8 cellular contexts compared by ENCODE assay signal in the genomic region with DNA sequence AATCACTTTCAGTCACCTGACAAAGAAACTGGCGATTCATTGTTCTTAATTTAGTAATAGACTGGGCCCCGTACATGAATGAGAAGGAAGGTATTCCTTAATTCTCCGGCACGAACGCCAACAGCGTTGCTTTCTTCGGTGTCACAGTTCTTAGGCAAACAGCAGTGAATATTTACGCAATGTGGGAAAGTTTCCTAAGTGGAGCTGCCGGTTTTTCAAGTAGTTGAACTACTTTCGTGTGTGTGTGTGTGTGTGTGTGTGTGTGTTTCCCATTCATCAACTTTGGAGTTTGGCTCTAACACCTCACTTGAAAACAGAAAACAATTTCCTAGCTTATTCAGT. TPM values are rescaled to one million over a fixed set of nuclear protein-coding genes. Genes with fewer than 3 reads are reported as not detected.
DNase-seq lines count a peak whose midpoint lies in the region; ATAC-seq and TF ChIP-seq lines count a peak whose summit lies in the region.

No MANE protein-coding gene starts in this region.

- ATAC-seq in Panc1 (peak; percentile 50), GM21423 (IDR thresholded peaks at IDR 0.05; ENCODE audit: unreplicated experiment) (no peak)
- no peak for ATAC-seq in effector memory CD8-positive, alpha-beta T cell (replicated peaks)

- POLR2A ChIA-PET in activated CD4-positive, alpha-beta T cell treated with anti-CD3 and anti-CD28 coated beads, Interleukin-2, amount 10 ng/mL, durations not matched to agents 7 days and 5 days (lab: Charles Lee) = no interaction called here
- POLR2A ChIA-PET in Panc1 (lab: Charles Lee) = interaction anchor here (0.6 kb wide), 4 partner anchors 20 to 1224 kb away, joined by 4 to 10 read pairs (median 5); no protein-coding TSS in a partner anchor

- no peaks in the 10 kb centered on the region for H3K9me3 ChIP-seq in Panc1 (ENCODE audit: control insufficient read depth, insufficient read depth, low read depth, low read length)

- peaks cover 19% of the 10 kb centered on the region for H3K4me1 Mint-ChIP-seq in activated CD4-positive, alpha-beta T cell treated with anti-CD3 and anti-CD28 coated beads, Interleukin-2, amount 10 ng/mL, durations not matched to agents 7 days and 5 days
- peaks cover 0 to 5% of the 10 kb centered on the region in 2 donors for H3K4me1 Mint-ChIP-seq in effector memory CD8-positive, alpha-beta T cell (ENCODE audit: low read depth in 2 of 2)

- H3K27me3 Mint-ChIP-seq in activated CD4-positive, alpha-beta T cell treated with anti-CD3 and anti-CD28 coated beads, Interleukin-2, amount 10 ng/mL, durations not matched to agents 7 days and 5 days = peaks cover 5% of the 10 kb centered on the region
- H3K27me3 Mint-ChIP-seq in effector memory CD8-positive, alpha-beta T cell = no peaks in the 10 kb centered on the region

- no peak for TF ChIP-seq CTCF in Panc1 (IDR thresholded peaks at IDR 0.05)

- H3K4me1 ChIP-seq in Panc1 (ENCODE audit: control insufficient read depth, insufficient read depth, low read length) = no peaks in the 10 kb centered on the region

- no TSS peak for BruUV-seq in Panc1 (replicated peaks; lab: Mats Ljungman, UMichigan)

- CTCF ChIA-PET in activated CD4-positive, alpha-beta T cell treated with anti-CD3 and anti-CD28 coated beads, Interleukin-2, amount 10 ng/mL, durations not matched to agents 7 days and 5 days (lab: Charles Lee) = no interaction called here
- CTCF ChIA-PET in Panc1 (lab: Charles Lee) = no interaction called here

- H3K36me3 Mint-ChIP-seq in activated CD4-positive, alpha-beta T cell treated with anti-CD3 and anti-CD28 coated beads, Interleukin-2, amount 10 ng/mL, durations not matched to agents 7 days and 5 days (ENCODE audit: low read depth) = no peaks in the 10 kb centered on the region
- H3K36me3 Mint-ChIP-seq in effector memory CD8-positive, alpha-beta T cell (ENCODE audit: insufficient read depth) = peaks cover 7% of the 10 kb centered on the region

- H3K27me3 ChIP-seq in Panc1 (ENCODE audit: control insufficient read depth, insufficient read depth, low read length) = no peaks in the 10 kb centered on the region; the same call in 1 of the 2 replicates

- H3K4me3 Mint-ChIP-seq in activated CD4-positive, alpha-beta T cell treated with anti-CD3 and anti-CD28 coated beads, Interleukin-2, amount 10 ng/mL, durations not matched to agents 7 days and 5 days = peak overlapping the region; percentile 91
- peak overlapping the region; percentile 98 to 99 for H3K4me3 Mint-ChIP-seq in effector memory CD8-positive, alpha-beta T cell

- in situ Hi-C loops in Panc1 (cut with HindIII; ENCODE audit: low pct_unique_long_range_greater_than_20kb, low sequenced_read_pairs) = no loop called here

- peak; percentile 6 for DNase-seq in activated CD4-positive, alpha-beta T cell treated with anti-CD3 and anti-CD28 coated beads, Interleukin-2, amount 10 ng/mL, durations not matched to agents 7 days and 5 days
- no peak for DNase-seq in activated CD4-positive, alpha-beta T cell treated with anti-CD3 and anti-CD28 coated beads, Interleukin-2, amount 50 U/mL, for 4 hours
- DNase-seq in Panc1 (ENCODE audit: low read depth, low spot score) = no peak
- DNase-seq in effector memory CD8-positive, alpha-beta T cell = no peak
- peak; percentile 45 for DNase-seq in mucosa of gallbladder (ENCODE audit: low spot score)
- DNase-seq in T1000 (lab: John Stamatoyannopoulos, UW) = no peak
- no peak for DNase-seq in NCI-H1930 (lab: John Stamatoyannopoulos, UW)

- peak overlapping the region; percentile 63 to 69 for H3K4me3 ChIP-seq in Panc1 (ENCODE audit: low read depth in 2 of 2, low read length in 2 of 2)

- H3K36me3 ChIP-seq in Panc1 (ENCODE audit: control insufficient read depth, insufficient read depth, low read length) = no peaks in the 10 kb centered on the region

- no peaks in the 10 kb centered on the region for H3K9me3 Mint-ChIP-seq in activated CD4-positive, alpha-beta T cell treated with anti-CD3 and anti-CD28 coated beads, Interleukin-2, amount 10 ng/mL, durations not matched to agents 7 days and 5 days
- H3K9me3 Mint-ChIP-seq in effector memory CD8-positive, alpha-beta T cell = no peaks in the 10 kb centered on the region

- intact Hi-C loops in Panc1 (cut with micrococcal nuclease; ENCODE audit: unreplicated experiment) = no loop called here

- peak overlapping the region; percentile 95 for H3K27ac ChIP-seq in Panc1 (ENCODE audit: low read length)

- peak overlapping the region; percentile 98 for H3K27ac Mint-ChIP-seq in activated CD4-positive, alpha-beta T cell treated with anti-CD3 and anti-CD28 coated beads, Interleukin-2, amount 10 ng/mL, durations not matched to agents 7 days and 5 days
- peak overlapping the region; percentile 97 to 98 for H3K27ac Mint-ChIP-seq in effector memory CD8-positive, alpha-beta T cell

RNA-seq across cellular contexts. Expression of a gene that starts 0.7 kb away (rescaled TPM):
- 10 to 100 TPM; 13.8 to 14.0 TPM for total RNA-seq in activated CD4-positive, alpha-beta T cell treated with anti-CD3 and anti-CD28 coated beads, Interleukin-2, amount 10 ng/mL, durations not matched to agents 7 days and 5 days
- 20.6 TPM for total RNA-seq in Panc1 (2021; ENCODE audit: unreplicated experiment)
- 7.4 TPM for polyA plus RNA-seq in Panc1 (2012; ENCODE audit: insufficient read length)
- 4.9 TPM for total RNA-seq in mucosa of gallbladder

RNA-seq across cellular contexts. Expression of a gene that starts 55.4 kb away (rescaled TPM):
- not detected for total RNA-seq in activated CD4-positive, alpha-beta T cell treated with anti-CD3 and anti-CD28 coated beads, Interleukin-2, amount 10 ng/mL, durations not matched to agents 7 days and 5 days
- total RNA-seq in Panc1 (2021; ENCODE audit: unreplicated experiment) = not detected
- polyA plus RNA-seq in Panc1 (2012; ENCODE audit: insufficient read length) = not detected
- not detected for total RNA-seq in mucosa of gallbladder

Comparison
In these comparisons a context has a peak if more than half of its experiments do, and no peak if none do; other contexts are left out.
1. DNase-seq: peak in activated CD4-positive, alpha-beta T cell treated with anti-CD3 and anti-CD28 coated beads, Interleukin-2, amount 10 ng/mL, durations not matched to agents 7 days and 5 days (single experiment) and mucosa of gallbladder (single experiment); none in activated CD4-positive, alpha-beta T cell treated with anti-CD3 and anti-CD28 coated beads, Interleukin-2, amount 50 U/mL, for 4 hours (0 of 2), Panc1 (single experiment), effector memory CD8-positive, alpha-beta T cell (0 of 3), T1000 (single experiment) and NCI-H1930 (0 of 2).